Comparison of ENCODE assay signal across 17 cellular contexts in genomic region chr6:167474725-167475124, GRCh38.
DNase-seq lines count a peak whose midpoint lies in the region; ATAC-seq and TF ChIP-seq lines count a peak whose summit lies in the region.
"Had no signal": no experiment of that assay in that cellular context is flagged by ENCODE, and none has a peak within 500 bp of the region (broad histone marks: within the 10 kb centered on the region; RNA-seq: fewer than 3 reads in every experiment).

No MANE protein-coding gene starts in this region.

- H3K27ac ChIP-seq in right atrium auricular region = no peak overlapping the region
- H3K27ac ChIP-seq: KMS-11 had no signal

- H3K4me3 ChIP-seq in right atrium auricular region (no peak overlapping the region), epithelial cell of proximal tubule (ENCODE audit: low read depth, low read length) (no peak overlapping the region)

- peak; percentile 54 for DNase-seq in right atrium auricular region (ENCODE audit: low spot score)
- DNase-seq in Right ventricle myocardium superior = no peak
- no peak for DNase-seq in epithelial cell of proximal tubule (ENCODE audit: low read depth)
- peak; percentile 68 for DNase-seq in mesenteric fat pad (ENCODE audit: low spot score)
- no peak for DNase-seq in H4 (ENCODE audit: low spot score)
- DNase-seq: CD4-positive, CD25-positive, alpha-beta regulatory T cell; DMS79; H7; HFFc6; IMR-90; NCI-H1417; NCI-H187; NCI-H446; NCI-H526 had no signal

- ATAC-seq in Right ventricle myocardium superior (ENCODE audit: poor library complexity) = no peak
- no peak for ATAC-seq in GM18867 (IDR thresholded peaks at IDR 0.05; ENCODE audit: unreplicated experiment)
- no peak for ATAC-seq in GM18505 (IDR thresholded peaks at IDR 0.05; ENCODE audit: unreplicated experiment)

- H3K27me3 ChIP-seq in right atrium auricular region = no peaks in the 10 kb centered on the region

- intact Hi-C loops in Right ventricle myocardium superior (cut with DNase I) = no loop called here

- no peaks in the 10 kb centered on the region for H3K9me3 ChIP-seq in right atrium auricular region

- no peak for TF ChIP-seq POLR2A in GM18505 (IDR thresholded peaks at IDR 0.05; ENCODE audit: borderline replicate concordance, extremely low read depth, insufficient read depth, insufficient read length)

- TF ChIP-seq CTCF in right atrium auricular region (IDR thresholded peaks at IDR 0.05) = no peak
- peak; percentile 16 for TF ChIP-seq CTCF in epithelial cell of proximal tubule (conservative IDR thresholded peaks at IDR 0.05; ENCODE audit: low read depth, low read length)

- no peaks in the 10 kb centered on the region for H3K36me3 ChIP-seq in right atrium auricular region

- peaks cover 0 to 14% of the 10 kb centered on the region in 2 donors for H3K4me1 ChIP-seq in right atrium auricular region

Comparison
In these comparisons a context has a peak if more than half of its experiments do, and no peak if none do; other contexts are left out.
1. DNase-seq: peak in right atrium auricular region (single experiment) and mesenteric fat pad (single experiment); none in Right ventricle myocardium superior (single experiment), epithelial cell of proximal tubule (single experiment) and H4 (single experiment).